ENCODE assay signal across 15 cellular contexts in genomic region chr2:4140284-4140962, GRCh38.
A peak's percentile ranks its signal among the peaks of the same experiment; 100 is the strongest.
DNase-seq lines count a peak whose midpoint lies in the region; ATAC-seq and TF ChIP-seq lines count a peak whose summit lies in the region.
"Had no signal": no experiment of that assay in that cellular context is flagged by ENCODE, and none has a peak within 500 bp of the region (broad histone marks: within the 10 kb centered on the region; RNA-seq: fewer than 3 reads in every experiment).

No MANE protein-coding gene starts in this region.

- no peaks in the 10 kb centered on the region for H3K9me3 ChIP-seq in body of pancreas

- H3K36me3 Mint-ChIP-seq in activated naive CD4-positive, alpha-beta T cell treated with anti-CD3 and anti-CD28 coated beads for 36 hours (ENCODE audit: low read depth): no peaks in the 10 kb centered on the region
- H3K36me3 Mint-ChIP-seq: brain; CD8-positive, alpha-beta memory T cell had no signal

- H3K18ac ChIP-seq in mesendoderm (ENCODE audit: low read length): no peak overlapping the region

- WGBS in body of pancreas, 2 donors: 18 to 24% methylated on average over 9 of the region's 9 CpGs
- no CpG with 5 or more reads among the region's 9 CpGs for WGBS in mesendoderm (ENCODE audit: extremely low coverage, insufficient coverage, low lambda C conversion rate)

- TF ChIP-seq POLR2A in body of pancreas (IDR thresholded peaks at IDR 0.05): no peak

- H3K4me2 ChIP-seq in mesendoderm (ENCODE audit: low read length): no peak overlapping the region

- no peaks in the 10 kb centered on the region for H3K79me2 ChIP-seq in mesendoderm (ENCODE audit: control insufficient read depth, insufficient read depth, low read length)

- no peak overlapping the region for H3K4me3 Mint-ChIP-seq in activated naive CD4-positive, alpha-beta T cell treated with anti-CD3 and anti-CD28 coated beads for 36 hours
- H3K4me3 Mint-ChIP-seq: brain; CD8-positive, alpha-beta memory T cell; dendritic cell treated with granulocyte-macrophage colony-stimulating factor and Interleukin-4, amounts not matched to agents 40 ng/mL and 50 ng/mL, for 4 days had no signal

- H3K4me3 ChIP-seq in body of pancreas: no peak overlapping the region
- H3K4me3 ChIP-seq in mesendoderm (ENCODE audit: low read length): no peak overlapping the region

- no peaks in the 10 kb centered on the region for H3K4me1 Mint-ChIP-seq in activated naive CD4-positive, alpha-beta T cell treated with anti-CD3 and anti-CD28 coated beads for 36 hours (ENCODE audit: low read depth)
- H3K4me1 Mint-ChIP-seq: CD8-positive, alpha-beta memory T cell had no signal

- intact Hi-C loops in body of pancreas (cut with DNase I): no loop called here
- intact Hi-C loops in activated naive CD4-positive, alpha-beta T cell treated with anti-CD3 and anti-CD28 coated beads for 36 hours (cut with micrococcal nuclease): no loop called here

- CTCF ChIA-PET in activated naive CD4-positive, alpha-beta T cell treated with anti-CD3 and anti-CD28 coated beads for 36 hours (lab: Charles Lee): interaction anchor here (0.6 kb wide), 1 partner anchor 1238 kb away, joined by 3 read pairs; no protein-coding TSS in a partner anchor

- H3K27me3 Mint-ChIP-seq in activated naive CD4-positive, alpha-beta T cell treated with anti-CD3 and anti-CD28 coated beads for 36 hours (ENCODE audit: low read depth): no peaks in the 10 kb centered on the region
- H3K27me3 Mint-ChIP-seq: brain; CD8-positive, alpha-beta memory T cell; dendritic cell treated with granulocyte-macrophage colony-stimulating factor and Interleukin-4, amounts not matched to agents 40 ng/mL and 50 ng/mL, for 4 days had no signal

- H3K23ac ChIP-seq in mesendoderm (ENCODE audit: low read length): no peak overlapping the region

- no peak overlapping the region for H2BK15ac ChIP-seq in mesendoderm (replicated peaks; ENCODE audit: low read depth)

- H2BK5ac ChIP-seq in mesendoderm (ENCODE audit: low read length): no peak overlapping the region

- H3K27ac ChIP-seq in body of pancreas (no peak overlapping the region), mesendoderm (ENCODE audit: low read depth, low read length) (no peak overlapping the region)

- ATAC-seq in body of pancreas (peak; percentile 68), GM19397 (IDR thresholded peaks at IDR 0.05; ENCODE audit: unreplicated experiment) (no peak)
- ATAC-seq: activated naive CD4-positive, alpha-beta T cell treated with anti-CD3 and anti-CD28 coated beads, Interleukin-2, amount 50 U/mL, for 72 hours; stimulated activated naive CD8-positive, alpha-beta T cell treated with anti-CD3 and anti-CD28 coated beads, Interleukin-15, Interleukin-2, amounts not matched to agents 100 U/mL and 50 U/mL, for 24 hours had no signal

- no peak overlapping the region for H4K8ac ChIP-seq in mesendoderm (ENCODE audit: low read depth, low read length)

- no peaks in the 10 kb centered on the region for H3K79me1 ChIP-seq in mesendoderm (ENCODE audit: low read length)

- DNase-seq in COLO668 (lab: John Stamatoyannopoulos, UW; ENCODE audit: unreplicated experiment): peak; percentile 62
- DNase-seq in NCI-H2081 treated with DMSO at 0.1 percent for 48 hours (lab: John Stamatoyannopoulos, UW): peak; percentile 7
- DNase-seq in body of pancreas: peak; percentile 22 to 58 (median 40)
- DNase-seq in mesendoderm: peak; percentile 17
- DNase-seq in GF-D8 (lab: John Stamatoyannopoulos, UW): no peak
- no peak for DNase-seq in activated naive CD4-positive, alpha-beta T cell treated with anti-CD3 and anti-CD28 coated beads for 36 hours
- DNase-seq in stimulated activated CD4-positive, alpha-beta T cell treated with anti-CD3 and anti-CD28 coated beads, Interleukin-2, amount 100 ng/mL, for 24 hours: no peak
- DNase-seq: CD8-positive, alpha-beta memory T cell; Kasumi-1; mesenchymal stem cell; stimulated activated naive CD8-positive, alpha-beta T cell treated with anti-CD3 and anti-CD28 coated beads, Interleukin-15, Interleukin-2, amounts not matched to agents 100 U/mL and 50 U/mL, for 24 hours had no signal

- H3K4me1 ChIP-seq in body of pancreas: peaks cover 15% of the 10 kb centered on the region
- H3K4me1 ChIP-seq in mesendoderm (ENCODE audit: control insufficient read depth, low read depth, low read length): no peaks in the 10 kb centered on the region

- no peak for TF ChIP-seq CTCF in body of pancreas (IDR thresholded peaks at IDR 0.05)

- H3K9me3 Mint-ChIP-seq in activated naive CD4-positive, alpha-beta T cell treated with anti-CD3 and anti-CD28 coated beads for 36 hours: peaks cover 6% of the 10 kb centered on the region

- H3K36me3 ChIP-seq in body of pancreas (replicated peaks in 1 of 2; ENCODE audit: insufficient read depth in 1 of 2, low read depth in 2 of 2) (no peaks in the 10 kb centered on the region), mesendoderm (ENCODE audit: control insufficient read depth, insufficient read depth, low read length) (no peaks in the 10 kb centered on the region)

- no peak overlapping the region for H3K9ac ChIP-seq in mesendoderm (ENCODE audit: low read length)

- H3K27ac Mint-ChIP-seq in activated naive CD4-positive, alpha-beta T cell treated with anti-CD3 and anti-CD28 coated beads for 36 hours: no peak overlapping the region
- H3K27ac Mint-ChIP-seq: activated naive CD4-positive, alpha-beta T cell treated with anti-CD3 and anti-CD28 coated beads, Interleukin-2, amount 50 U/mL, for 72 hours; CD8-positive, alpha-beta memory T cell; dendritic cell treated with granulocyte-macrophage colony-stimulating factor and Interleukin-4, amounts not matched to agents 40 ng/mL and 50 ng/mL, for 4 days had no signal

- H3K27me3 ChIP-seq in body of pancreas (no peaks in the 10 kb centered on the region), mesendoderm (ENCODE audit: insufficient read depth, low read length, poor library complexity) (no peaks in the 10 kb centered on the region)

- H3K56ac ChIP-seq in mesendoderm (ENCODE audit: low read length): no peak overlapping the region

- no peak overlapping the region for H2BK120ac ChIP-seq in mesendoderm (ENCODE audit: low read depth, low read length)

- no peak overlapping the region for H4K5ac ChIP-seq in mesendoderm (ENCODE audit: low read length)

- H2AK5ac ChIP-seq in mesendoderm (ENCODE audit: low read length): no peak overlapping the region

- H3K4ac ChIP-seq in mesendoderm (ENCODE audit: low read depth, low read length): no peak overlapping the region

Comparison
In these comparisons a context has a peak if more than half of its experiments do, and no peak if none do; other contexts are left out.
1. DNase-seq: peak in COLO668 (single experiment), NCI-H2081 treated with DMSO at 0.1 percent for 48 hours (single experiment), body of pancreas (4 of 4) and mesendoderm (single experiment); none in GF-D8 (single experiment), activated naive CD4-positive, alpha-beta T cell treated with anti-CD3 and anti-CD28 coated beads for 36 hours (single experiment) and stimulated activated CD4-positive, alpha-beta T cell treated with anti-CD3 and anti-CD28 coated beads, Interleukin-2, amount 100 ng/mL, for 24 hours (0 of 2).